Comparison of ENCODE assay signal across 1 cellular context in the genomic region with DNA sequence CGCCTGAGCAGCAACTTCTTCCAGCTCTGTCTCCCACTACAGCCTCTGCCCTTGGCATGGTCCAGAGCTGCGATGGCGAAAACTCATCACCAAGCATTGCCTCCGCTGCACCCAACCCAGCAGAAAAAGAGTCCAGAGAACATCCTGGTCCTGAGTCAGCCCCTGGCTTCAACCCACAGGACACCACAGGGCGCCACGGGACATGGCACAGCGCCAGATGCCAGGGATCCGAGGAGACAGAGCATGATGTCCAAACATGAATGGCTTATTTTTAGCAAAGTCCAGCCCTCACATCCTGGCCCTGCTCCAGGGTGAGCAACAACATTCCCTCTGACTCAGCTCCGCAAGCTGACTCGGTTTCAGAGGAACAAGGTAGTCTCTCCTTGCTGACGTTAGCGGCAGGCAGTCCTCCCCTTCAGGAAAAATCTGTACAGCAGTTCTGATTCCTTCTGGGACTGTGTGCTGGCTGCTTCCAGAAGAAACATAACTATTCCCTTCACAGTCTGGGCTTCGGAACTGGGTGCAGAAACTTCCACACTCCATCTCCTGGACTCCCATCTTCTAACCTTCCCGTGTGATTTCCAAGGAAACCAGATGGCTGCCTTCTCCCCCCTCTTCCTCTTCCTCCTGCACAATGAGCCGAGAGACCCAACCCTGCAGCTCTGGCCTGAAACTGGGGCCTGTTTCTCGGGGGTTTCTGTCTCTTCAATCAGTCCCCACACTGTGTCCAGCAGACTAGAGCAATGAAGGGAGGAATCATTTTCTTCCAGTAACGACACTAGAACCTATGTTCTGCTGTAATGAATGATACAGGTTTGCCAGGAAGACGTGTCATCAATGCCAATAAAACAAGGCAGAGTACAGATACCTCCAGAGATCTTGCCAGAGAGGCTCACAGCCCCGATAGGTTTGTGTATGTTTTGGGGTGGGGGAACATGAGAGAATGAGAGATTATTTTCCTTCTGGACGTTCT.
TF ChIP-seq lines count a peak whose summit lies in the region.

No MANE protein-coding gene starts in this region.

TF ChIP-seq in HepG2, 621 proteins besides CTCF, POLR2A, EP300 and RAD21 (continued from another document and continues in another):
- TF ChIP-seq PRDM4 (CRISPR knock-in tag; IDR thresholded peaks at IDR 0.05; ENCODE audit: borderline replicate concordance) = no peak
- no peak for TF ChIP-seq SRF (IDR thresholded peaks at IDR 0.05; ENCODE audit: low read depth, low read length)
- no peak for TF ChIP-seq ZNF552 (CRISPR knock-in tag; IDR thresholded peaks at IDR 0.05; ENCODE audit: borderline replicate concordance)
- no peak for TF ChIP-seq SRSF1 (optimal IDR thresholded peaks at IDR 0.05; ENCODE audit: low read depth, low read length)
- no peak for TF ChIP-seq SNRNP70 (IDR thresholded peaks at IDR 0.05; ENCODE audit: low read depth, low read length)
- TF ChIP-seq, protein P1, sequence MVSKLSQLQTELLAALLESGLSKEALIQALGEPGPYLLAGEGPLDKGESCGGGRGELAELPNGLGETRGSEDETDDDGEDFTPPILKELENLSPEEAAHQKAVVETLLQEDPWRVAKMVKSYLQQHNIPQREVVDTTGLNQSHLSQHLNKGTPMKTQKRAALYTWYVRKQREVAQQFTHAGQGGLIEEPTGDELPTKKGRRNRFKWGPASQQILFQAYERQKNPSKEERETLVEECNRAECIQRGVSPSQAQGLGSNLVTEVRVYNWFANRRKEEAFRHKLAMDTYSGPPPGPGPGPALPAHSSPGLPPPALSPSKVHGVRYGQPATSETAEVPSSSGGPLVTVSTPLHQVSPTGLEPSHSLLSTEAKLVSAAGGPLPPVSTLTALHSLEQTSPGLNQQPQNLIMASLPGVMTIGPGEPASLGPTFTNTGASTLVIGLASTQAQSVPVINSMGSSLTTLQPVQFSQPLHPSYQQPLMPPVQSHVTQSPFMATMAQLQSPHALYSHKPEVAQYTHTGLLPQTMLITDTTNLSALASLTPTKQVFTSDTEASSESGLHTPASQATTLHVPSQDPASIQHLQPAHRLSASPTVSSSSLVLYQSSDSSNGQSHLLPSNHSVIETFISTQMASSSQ (IDR thresholded peaks at IDR 0.05; ENCODE audit: low read depth) = no peak; the same call in 1 of the 2 replicates
- TF ChIP-seq, protein P1 (CRISPR knock-in tag; IDR thresholded peaks at IDR 0.05; ENCODE audit: borderline replicate concordance) = peak; percentile 55; the same call in 1 of the 2 replicates
- no peak for TF ChIP-seq PLRG1 (conservative IDR thresholded peaks at IDR 0.05)
- no peak for TF ChIP-seq EHMT2 (IDR thresholded peaks at IDR 0.05; ENCODE audit: borderline replicate concordance, low read depth, low read length)
- TF ChIP-seq RBM39 (IDR thresholded peaks at IDR 0.05; ENCODE audit: low read depth, low read length, poor library complexity, severe bottlenecking) = no peak
- no peak for TF ChIP-seq ETS1 (CRISPR knock-in tag; IDR thresholded peaks at IDR 0.05)
- no peak for TF ChIP-seq SNAPC4 (CRISPR knock-in tag; IDR thresholded peaks at IDR 0.05)
- no peak for TF ChIP-seq ZC3H13 (CRISPR knock-in tag; IDR thresholded peaks at IDR 0.05)
- TF ChIP-seq HMGA1 (CRISPR knock-in tag; conservative IDR thresholded peaks at IDR 0.05) = no peak
- TF ChIP-seq, protein P2, sequence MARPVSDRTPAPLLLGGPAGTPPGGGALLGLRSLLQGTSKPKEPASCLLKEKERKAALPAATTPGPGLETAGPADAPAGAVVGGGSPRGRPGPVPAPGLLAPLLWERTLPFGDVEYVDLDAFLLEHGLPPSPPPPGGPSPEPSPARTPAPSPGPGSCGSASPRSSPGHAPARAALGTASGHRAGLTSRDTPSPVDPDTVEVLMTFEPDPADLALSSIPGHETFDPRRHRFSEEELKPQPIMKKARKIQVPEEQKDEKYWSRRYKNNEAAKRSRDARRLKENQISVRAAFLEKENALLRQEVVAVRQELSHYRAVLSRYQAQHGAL (CRISPR knock-in tag; IDR thresholded peaks at IDR 0.05; ENCODE audit: not compliant biosample characterization) = peak; percentile 52
- TF ChIP-seq PHB2 (IDR thresholded peaks at IDR 0.05; ENCODE audit: partially characterized antibody) = no peak
- TF ChIP-seq THAP9 (CRISPR knock-in tag; IDR thresholded peaks at IDR 0.05; ENCODE audit: borderline replicate concordance) = no peak; the same call in 1 of the 2 replicates
- TF ChIP-seq PITX1 (CRISPR knock-in tag; IDR thresholded peaks at IDR 0.05) = 0 out of 2 replicates have a peak, but pooled peaks have one; percentile 54
- TF ChIP-seq KMT2B (CRISPR knock-in tag; IDR thresholded peaks at IDR 0.05) = 0 out of 2 replicates have a peak, but pooled peaks have one; percentile 22
- no peak for TF ChIP-seq CBX2 (IDR thresholded peaks at IDR 0.05; ENCODE audit: low read depth, low read length)
- no peak for TF ChIP-seq CBX2 (CRISPR knock-in tag; IDR thresholded peaks at IDR 0.05; ENCODE audit: low read depth)
- TF ChIP-seq ZNF138 (CRISPR knock-in tag; IDR thresholded peaks at IDR 0.05; ENCODE audit: low read depth) = no peak
- no peak for TF ChIP-seq ZNF34 (CRISPR knock-in tag; IDR thresholded peaks at IDR 0.05; ENCODE audit: borderline replicate concordance)
- no peak for TF ChIP-seq ZBTB7B (CRISPR knock-in tag; IDR thresholded peaks at IDR 0.05)
- TF ChIP-seq, protein P3, sequence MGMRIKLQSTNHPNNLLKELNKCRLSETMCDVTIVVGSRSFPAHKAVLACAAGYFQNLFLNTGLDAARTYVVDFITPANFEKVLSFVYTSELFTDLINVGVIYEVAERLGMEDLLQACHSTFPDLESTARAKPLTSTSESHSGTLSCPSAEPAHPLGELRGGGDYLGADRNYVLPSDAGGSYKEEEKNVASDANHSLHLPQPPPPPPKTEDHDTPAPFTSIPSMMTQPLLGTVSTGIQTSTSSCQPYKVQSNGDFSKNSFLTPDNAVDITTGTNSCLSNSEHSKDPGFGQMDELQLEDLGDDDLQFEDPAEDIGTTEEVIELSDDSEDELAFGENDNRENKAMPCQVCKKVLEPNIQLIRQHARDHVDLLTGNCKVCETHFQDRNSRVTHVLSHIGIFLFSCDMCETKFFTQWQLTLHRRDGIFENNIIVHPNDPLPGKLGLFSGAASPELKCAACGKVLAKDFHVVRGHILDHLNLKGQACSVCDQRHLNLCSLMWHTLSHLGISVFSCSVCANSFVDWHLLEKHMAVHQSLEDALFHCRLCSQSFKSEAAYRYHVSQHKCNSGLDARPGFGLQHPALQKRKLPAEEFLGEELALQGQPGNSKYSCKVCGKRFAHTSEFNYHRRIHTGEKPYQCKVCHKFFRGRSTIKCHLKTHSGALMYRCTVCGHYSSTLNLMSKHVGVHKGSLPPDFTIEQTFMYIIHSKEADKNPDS (CRISPR knock-in tag; IDR thresholded peaks at IDR 0.05) = no peak
- TF ChIP-seq, protein P4, sequence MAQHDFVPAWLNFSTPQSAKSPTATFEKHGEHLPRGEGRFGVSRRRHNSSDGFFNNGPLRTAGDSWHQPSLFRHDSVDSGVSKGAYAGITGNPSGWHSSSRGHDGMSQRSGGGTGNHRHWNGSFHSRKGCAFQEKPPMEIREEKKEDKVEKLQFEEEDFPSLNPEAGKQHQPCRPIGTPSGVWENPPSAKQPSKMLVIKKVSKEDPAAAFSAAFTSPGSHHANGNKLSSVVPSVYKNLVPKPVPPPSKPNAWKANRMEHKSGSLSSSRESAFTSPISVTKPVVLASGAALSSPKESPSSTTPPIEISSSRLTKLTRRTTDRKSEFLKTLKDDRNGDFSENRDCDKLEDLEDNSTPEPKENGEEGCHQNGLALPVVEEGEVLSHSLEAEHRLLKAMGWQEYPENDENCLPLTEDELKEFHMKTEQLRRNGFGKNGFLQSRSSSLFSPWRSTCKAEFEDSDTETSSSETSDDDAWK (CRISPR knock-in tag; IDR thresholded peaks at IDR 0.05) = no peak
- no peak for TF ChIP-seq E2F2 (CRISPR knock-in tag; IDR thresholded peaks at IDR 0.05; ENCODE audit: borderline replicate concordance)
